In the genomic region with DNA sequence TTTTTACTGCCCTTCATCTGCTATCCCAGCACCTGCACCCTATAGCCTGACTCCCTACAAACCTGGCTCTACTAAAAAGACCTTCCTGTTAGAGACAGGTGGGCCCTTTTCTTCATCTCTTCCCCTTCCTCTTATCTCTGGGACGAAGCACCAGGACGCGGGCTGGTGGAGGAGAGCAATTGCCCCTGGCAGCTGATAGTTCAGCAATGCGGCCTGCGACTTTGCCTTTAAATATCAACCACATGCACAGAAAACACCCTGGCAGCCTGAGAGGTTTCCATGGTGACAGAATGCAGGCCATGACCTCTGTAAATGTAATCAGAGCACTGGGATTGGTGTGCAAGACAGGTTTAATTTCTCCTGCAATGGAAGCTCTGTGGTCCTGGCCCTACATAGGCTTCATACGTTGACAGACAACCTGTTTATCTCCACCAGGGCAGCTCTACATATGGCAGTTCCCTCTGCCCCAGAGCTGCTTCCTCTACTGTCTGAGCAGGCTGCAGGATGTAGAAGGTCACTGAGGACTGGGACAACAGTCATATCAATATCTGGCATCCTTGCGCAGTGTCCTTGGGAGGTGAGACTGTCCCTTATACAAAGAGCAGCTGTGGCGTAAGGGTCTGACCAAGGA, we compare ENCODE assay signal across 11 cellular contexts. TPM values are rescaled to one million over a fixed set of nuclear protein-coding genes. Genes with fewer than 3 reads are reported as not detected.
DNase-seq lines count a peak whose midpoint lies in the region; ATAC-seq and TF ChIP-seq lines count a peak whose summit lies in the region.
"Had no signal": no experiment of that assay in that cellular context is flagged by ENCODE, and none has a peak within 500 bp of the region (broad histone marks: within the 10 kb centered on the region; RNA-seq: fewer than 3 reads in every experiment).

No MANE protein-coding gene starts in this region.

- H3K9me3 ChIP-seq in adrenal gland (replicated peaks in 1 of 3) (no peaks in the 10 kb centered on the region), gastrocnemius medialis (no peaks in the 10 kb centered on the region), MG63 (no peaks in the 10 kb centered on the region)
- H3K9me3 ChIP-seq: A549 had no signal

- in situ Hi-C loops in gastrocnemius medialis (cut with MboI; ENCODE audit: low sequenced_read_pairs in 4 of 4) = no loop called here

- 46 to 55% (median 48%) methylated on average over 7 to 8 of the region's 8 CpGs for WGBS in adrenal gland, 4 donors

- no peak for TF ChIP-seq CTCF in adrenal gland (IDR thresholded peaks at IDR 0.05)
- no peak for TF ChIP-seq CTCF in gastrocnemius medialis (IDR thresholded peaks at IDR 0.05 in 4 of 5, conservative IDR thresholded peaks at IDR 0.05 in 1 of 5)

- TF ChIP-seq POLR2A in adrenal gland (IDR thresholded peaks at IDR 0.05) (no peak), gastrocnemius medialis (IDR thresholded peaks at IDR 0.05) (no peak)

- H3K27ac ChIP-seq in adrenal gland = peak overlapping the region in 2 of 5 donors; percentile 33 to 71
- H3K27ac ChIP-seq in gastrocnemius medialis = no peak overlapping the region
- H3K27ac ChIP-seq: A549, parathyroid adenoma had no signal

- H3K4me1 ChIP-seq in adrenal gland (replicated peaks in 1 of 2) (peaks cover 17 to 31% of the 10 kb centered on the region in 2 donors), gastrocnemius medialis (no peaks in the 10 kb centered on the region)
- H3K4me1 ChIP-seq: A549, parathyroid adenoma had no signal

- no peak overlapping the region for H3K4me3 ChIP-seq in adrenal gland
- no peak overlapping the region for H3K4me3 ChIP-seq in gastrocnemius medialis
- H3K4me3 ChIP-seq in MG63 = no peak overlapping the region
- H3K4me3 ChIP-seq: A549 had no signal

- no peak for ATAC-seq in gastrocnemius medialis
- ATAC-seq: A549 had no signal

- H3K27me3 ChIP-seq in adrenal gland (no peaks in the 10 kb centered on the region), gastrocnemius medialis (peaks cover 4 to 16% (median 7%) of the 10 kb centered on the region in 3 donors), MG63 (no peaks in the 10 kb centered on the region)

- intact Hi-C loops in adrenal gland (cut with DNase I) = no loop called here
- intact Hi-C loops in gastrocnemius medialis (cut with DNase I; ENCODE audit: low total_unique reads) = no loop called here

- H3K36me3 ChIP-seq in adrenal gland (replicated peaks in 1 of 2) = no peaks in the 10 kb centered on the region
- no peaks in the 10 kb centered on the region for H3K36me3 ChIP-seq in gastrocnemius medialis
- no peaks in the 10 kb centered on the region for H3K36me3 ChIP-seq in MG63

- DNase-seq in NCI-H1417 (lab: John Stamatoyannopoulos, UW) (peak; percentile 18 to 60 (median 27)), NCI-H1417 treated with DMSO at 0.1 percent for 48 hours (lab: John Stamatoyannopoulos, UW) (no peak), T-helper 1 cell (peak in 3 of 5 donors; percentile 46 to 68 (median 48)), adrenal gland (peak in 6 of 7 donors; percentile 40 to 64 (median 47)), gastrocnemius medialis (no peak), NOMO-1 treated with DMSO at 0.1 percent for 48 hours (lab: John Stamatoyannopoulos, UW; ENCODE audit: unreplicated experiment) (no peak), MG63 (no peak)
- peak; percentile 24 for DNase-seq in stimulated activated CD8-positive, alpha-beta memory T cell treated with anti-CD3 and anti-CD28 coated beads, Interleukin-12 subunit alpha, Interleukin-12 subunit beta, amount 100 ng/mL, for 4 hours (ENCODE audit: low read depth)

RNA-seq across cellular contexts. Expression of gene SKAP1, which starts 10.0 kb away (rescaled TPM):
- total RNA-seq in adrenal gland (10 to 100 TPM in 2 of 8 donors, 1 to 10 TPM in 6; 3.2 to 24.0 (median 8.6) TPM), gastrocnemius medialis (not detected)
- 100 to 1,000 TPM in 1 of 3 donors, 10 to 100 TPM in 2; 28.1 to 117 (median 52.8) TPM for polyA plus RNA-seq in adrenal gland
- total RNA-seq in MG63 (2014; rRNA removed; shearing (Covaris generic); ENCODE audit: low replicate concordance) = not detected in 2 replicates
- total RNA-seq: SK-MEL-5 had no signal

Comparison
In these comparisons a context has a peak if more than half of its experiments do, and no peak if none do; other contexts are left out.
1. DNase-seq: peak in NCI-H1417 (3 of 3), T-helper 1 cell (3 of 5), adrenal gland (6 of 7) and stimulated activated CD8-positive, alpha-beta memory T cell treated with anti-CD3 and anti-CD28 coated beads, Interleukin-12 subunit alpha, Interleukin-12 subunit beta, amount 100 ng/mL, for 4 hours (single experiment); none in NCI-H1417 treated with DMSO at 0.1 percent for 48 hours (single experiment), gastrocnemius medialis (0 of 2), NOMO-1 treated with DMSO at 0.1 percent for 48 hours (single experiment) and MG63 (single experiment).